In the genomic region with DNA sequence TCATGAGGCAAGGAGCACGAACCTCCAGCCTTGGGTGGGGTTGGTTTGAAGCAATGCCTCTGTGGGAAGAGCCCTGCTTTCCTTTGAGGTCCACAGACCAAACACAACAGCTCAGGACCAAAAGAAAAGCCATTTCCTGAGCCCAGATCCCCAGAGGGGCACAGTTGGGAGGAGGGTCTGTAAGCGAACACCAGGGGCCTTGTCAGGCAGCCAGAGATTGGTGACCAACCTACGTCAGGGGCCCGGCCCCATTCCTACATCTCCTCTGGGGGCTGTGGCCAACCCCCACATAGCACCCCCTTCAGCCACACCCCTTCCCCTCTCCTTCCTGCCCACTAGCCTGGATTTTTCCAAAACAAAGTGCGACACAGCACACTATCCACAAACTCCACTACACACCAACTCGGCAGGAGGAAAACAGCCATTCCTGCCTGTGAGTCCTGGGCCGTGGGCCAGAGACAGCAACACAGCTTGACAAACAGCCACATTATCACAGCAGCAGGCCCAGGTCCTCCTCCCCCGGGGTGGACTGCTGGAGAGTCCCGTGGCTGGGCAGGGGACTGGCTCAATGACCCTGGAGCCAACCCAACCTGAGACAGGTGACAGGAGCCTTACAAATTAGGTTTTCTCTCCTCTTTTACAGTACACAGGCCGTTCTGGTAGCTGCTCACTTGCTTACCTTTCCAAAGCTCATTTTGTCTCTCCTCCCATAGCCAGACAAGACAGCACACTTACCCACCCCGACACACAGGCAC, we compare ENCODE assay signal across 11 cellular contexts.
DNase-seq lines count a peak whose midpoint lies in the region; ATAC-seq and TF ChIP-seq lines count a peak whose summit lies in the region.
"Had no signal": no experiment of that assay in that cellular context is flagged by ENCODE, and none has a peak within 500 bp of the region (broad histone marks: within the 10 kb centered on the region; RNA-seq: fewer than 3 reads in every experiment).

No MANE protein-coding gene starts in this region.

- no peaks in the 10 kb centered on the region for H3K27me3 ChIP-seq in IMR-90 (ENCODE audit: control insufficient read depth, insufficient read depth, low read length)
- H3K27me3 ChIP-seq in lower lobe of right lung (ENCODE audit: low read depth): no peaks in the 10 kb centered on the region
- no peaks in the 10 kb centered on the region for H3K27me3 ChIP-seq in stomach

- no peak overlapping the region for H3K4me3 ChIP-seq in IMR-90 (ENCODE audit: insufficient read depth, low read depth, low read length)
- peak overlapping the region; percentile 36 for H3K4me3 ChIP-seq in lower lobe of right lung
- H3K4me3 ChIP-seq in stomach: peak overlapping the region in 2 of 4 donors; percentile 2 to 3

- in situ Hi-C loops in IMR-90 (cut with MboI; ENCODE audit: low sequenced_read_pairs): loop anchor here (5.0 kb wide), 1 partner anchor 83 kb away; no protein-coding TSS in a partner anchor

- peaks cover 23% of the 10 kb centered on the region for H3K4me1 Mint-ChIP-seq in endothelial cell (ENCODE audit: unreplicated experiment)
- H3K4me1 Mint-ChIP-seq in activated CD4-positive, alpha-beta memory T cell treated with anti-CD3 and anti-CD28 coated beads for 36 hours (ENCODE audit: low read depth): no peaks in the 10 kb centered on the region
- peaks cover 35% of the 10 kb centered on the region for H3K4me1 Mint-ChIP-seq in activated CD4-positive, alpha-beta T cell treated with anti-CD3 and anti-CD28 coated beads, Interleukin-2, amount 10 ng/mL, durations not matched to agents 7 days and 5 days

- intact Hi-C loops in IMR-90 (cut with micrococcal nuclease) (no loop called here), lower lobe of right lung (cut with DNase I) (no loop called here), stomach (cut with DNase I; ENCODE audit: low total_unique reads) (no loop called here)
- intact Hi-C loops in activated CD4-positive, alpha-beta memory T cell treated with anti-CD3 and anti-CD28 coated beads for 36 hours (cut with micrococcal nuclease): loop anchor here (10.0 kb wide), 1 partner anchor 81 kb away; no protein-coding TSS in a partner anchor

- peak overlapping the region; percentile 96 for H3K4ac ChIP-seq in IMR-90 (ENCODE audit: low read depth, low read length)

- H2BK15ac ChIP-seq in IMR-90 (ENCODE audit: low read depth, low read length): peak overlapping the region; percentile 36; the same call in 2 of the 3 replicates

- H3K18ac ChIP-seq in IMR-90 (ENCODE audit: low read depth, low read length): peak overlapping the region; percentile 79

- no peaks in the 10 kb centered on the region for H3K36me3 Mint-ChIP-seq in endothelial cell (ENCODE audit: low read depth, unreplicated experiment)
- H3K36me3 Mint-ChIP-seq in activated CD4-positive, alpha-beta memory T cell treated with anti-CD3 and anti-CD28 coated beads for 36 hours: no peaks in the 10 kb centered on the region
- H3K36me3 Mint-ChIP-seq in activated CD4-positive, alpha-beta T cell treated with anti-CD3 and anti-CD28 coated beads, Interleukin-2, amount 10 ng/mL, durations not matched to agents 7 days and 5 days (ENCODE audit: low read depth): no peaks in the 10 kb centered on the region

- 28% methylated on average over 5 of the region's 11 CpGs; no CpG with 5 or more reads in 1 of the 2 experiments for WGBS in IMR-90 (ENCODE audit: extremely low coverage in 2 of 2, insufficient read length in 1 of 2), 2 experiments
- 9 to 20% (median 18%) methylated on average over 10 to 11 of the region's 11 CpGs for WGBS in stomach, 5 donors

- no TSS peak for BruUV-seq in IMR-90 (replicated peaks; lab: Mats Ljungman, UMichigan)

- POLR2A ChIA-PET in IMR-90 (lab: Charles Lee; ENCODE audit: unreplicated experiment) (no interaction called here), GM10248 (lab: Yijun Ruan, JAX) (no interaction called here)
- POLR2A ChIA-PET in activated CD4-positive, alpha-beta memory T cell treated with anti-CD3 and anti-CD28 coated beads for 36 hours (lab: Charles Lee): no interaction called here
- POLR2A ChIA-PET in activated CD4-positive, alpha-beta T cell treated with anti-CD3 and anti-CD28 coated beads, Interleukin-2, amount 10 ng/mL, durations not matched to agents 7 days and 5 days (lab: Charles Lee): no interaction called here

- H3K36me3 ChIP-seq in IMR-90 (ENCODE audit: control insufficient read depth, insufficient read depth, low read length) (peaks cover 10% of the 10 kb centered on the region), lower lobe of right lung (peaks cover 55% of the 10 kb centered on the region), stomach (peaks cover 0 to 26% (median 8%) of the 10 kb centered on the region in 4 donors)

- H3K9me3 ChIP-seq in IMR-90 (ENCODE audit: control insufficient read depth, insufficient read depth, low read length) (no peaks in the 10 kb centered on the region), lower lobe of right lung (no peaks in the 10 kb centered on the region), stomach (no peaks in the 10 kb centered on the region)

- dilution Hi-C loops in IMR-90 (cut with HindIII; ENCODE audit: low sequenced_read_pairs, unreplicated experiment): no loop called here

- TF ChIP-seq EP300 in stomach (IDR thresholded peaks at IDR 0.05): no peak

- TF ChIP-seq CTCF in IMR-90 (conservative IDR thresholded peaks at IDR 0.05; ENCODE audit: low read depth, low read length) (no peak), endothelial cell (IDR thresholded peaks at IDR 0.05; ENCODE audit: unreplicated experiment) (no peak), lower lobe of right lung (IDR thresholded peaks at IDR 0.05) (no peak), stomach (IDR thresholded peaks at IDR 0.05) (no peak), GM10248 (IDR thresholded peaks at IDR 0.05; ENCODE audit: control extremely low read depth, extremely low read depth, low read depth, missing control alignments) (no peak)

- H3K9me3 Mint-ChIP-seq in endothelial cell (ENCODE audit: unreplicated experiment): no peaks in the 10 kb centered on the region
- no peaks in the 10 kb centered on the region for H3K9me3 Mint-ChIP-seq in activated CD4-positive, alpha-beta memory T cell treated with anti-CD3 and anti-CD28 coated beads for 36 hours
- no peaks in the 10 kb centered on the region for H3K9me3 Mint-ChIP-seq in activated CD4-positive, alpha-beta T cell treated with anti-CD3 and anti-CD28 coated beads, Interleukin-2, amount 10 ng/mL, durations not matched to agents 7 days and 5 days
- H3K9me3 Mint-ChIP-seq: activated CD4-positive, alpha-beta memory T cell treated with anti-CD3 and anti-CD28 coated beads, Interleukin-2, amount 10 ng/mL, durations not matched to agents 7 days and 5 days had no signal

- peak overlapping the region; percentile 26 for H3K9ac ChIP-seq in IMR-90 (ENCODE audit: low read depth, low read length)

- H3K27ac ChIP-seq in IMR-90 (ENCODE audit: insufficient read depth, low read length) (peak overlapping the region; percentile 79), lower lobe of right lung (peak overlapping the region; percentile 87), stomach (peak overlapping the region; percentile 83 to 92 (median 92))

- peak overlapping the region; percentile 73 for H2AK5ac ChIP-seq in IMR-90 (ENCODE audit: low read depth, low read length)

- H2AFZ ChIP-seq in IMR-90 (replicated peaks; ENCODE audit: low read length, poor library complexity): peak overlapping the region; percentile 45

- H3K4me1 ChIP-seq in IMR-90 (ENCODE audit: control insufficient read depth, insufficient read depth, low read length) (peaks cover 45% of the 10 kb centered on the region), lower lobe of right lung (peaks cover 99% of the 10 kb centered on the region), stomach (peaks cover 75 to 100% (median 91%) of the 10 kb centered on the region in 4 donors)

- no peak overlapping the region; the same call in 1 of the 2 replicates for H3K56ac ChIP-seq in IMR-90 (ENCODE audit: extremely low read depth, insufficient read depth, low read length)

- peak overlapping the region; percentile 85 for H2BK5ac ChIP-seq in IMR-90 (ENCODE audit: low read depth, low read length, poor library complexity, severe bottlenecking)

- peaks cover 34% of the 10 kb centered on the region for H3K9me1 ChIP-seq in IMR-90 (ENCODE audit: insufficient read depth, low read length)

- peak overlapping the region; percentile 97 for H3K14ac ChIP-seq in IMR-90 (replicated peaks; ENCODE audit: low read depth, low read length)

- peak overlapping the region; percentile 84 for H2BK20ac ChIP-seq in IMR-90 (ENCODE audit: low read depth, low read length)

- H4K91ac ChIP-seq in IMR-90 (ENCODE audit: insufficient read depth, low read depth, low read length): peak overlapping the region; percentile 93

- H3K23ac ChIP-seq in IMR-90 (ENCODE audit: low read depth, low read length): peak overlapping the region; percentile 79

- peak overlapping the region; percentile 37 for H4K5ac ChIP-seq in IMR-90 (ENCODE audit: low read depth, low read length)

- H4K20me1 ChIP-seq in IMR-90 (ENCODE audit: insufficient read depth, low read length): peaks cover 8% of the 10 kb centered on the region

- peaks cover 27 to 73% of the 10 kb centered on the region in 2 experiments; a peak in 3 of 4 replicates for H3K79me1 ChIP-seq in IMR-90 (ENCODE audit: low read depth in 1 of 2, low read length in 2 of 2)

- no peak overlapping the region; the same call in 1 of the 2 replicates for H3K4me2 ChIP-seq in IMR-90 (ENCODE audit: low read depth, low read length)

- H3K4me3 Mint-ChIP-seq in endothelial cell (ENCODE audit: unreplicated experiment): no peak overlapping the region
- H3K4me3 Mint-ChIP-seq in activated CD4-positive, alpha-beta memory T cell treated with anti-CD3 and anti-CD28 coated beads for 36 hours: no peak overlapping the region
- no peak overlapping the region for H3K4me3 Mint-ChIP-seq in activated CD4-positive, alpha-beta T cell treated with anti-CD3 and anti-CD28 coated beads, Interleukin-2, amount 10 ng/mL, durations not matched to agents 7 days and 5 days
- H3K4me3 Mint-ChIP-seq: activated CD4-positive, alpha-beta memory T cell treated with anti-CD3 and anti-CD28 coated beads, Interleukin-2, amount 10 ng/mL, durations not matched to agents 7 days and 5 days had no signal

- peak overlapping the region; percentile 26 for H2AK9ac ChIP-seq in IMR-90 (replicated peaks; ENCODE audit: low read depth, low read length, poor library complexity)

- no peak for TF ChIP-seq RAD21 in IMR-90 (IDR thresholded peaks at IDR 0.05; ENCODE audit: low read length)

- peak overlapping the region; percentile 44 for H3K27ac Mint-ChIP-seq in endothelial cell (ENCODE audit: unreplicated experiment)
- H3K27ac Mint-ChIP-seq in activated CD4-positive, alpha-beta memory T cell treated with anti-CD3 and anti-CD28 coated beads for 36 hours: no peak overlapping the region
- no peak overlapping the region for H3K27ac Mint-ChIP-seq in activated CD4-positive, alpha-beta T cell treated with anti-CD3 and anti-CD28 coated beads, Interleukin-2, amount 10 ng/mL, durations not matched to agents 7 days and 5 days
- H3K27ac Mint-ChIP-seq: activated CD4-positive, alpha-beta memory T cell treated with anti-CD3 and anti-CD28 coated beads, Interleukin-2, amount 10 ng/mL, durations not matched to agents 7 days and 5 days had no signal

- H3K27me3 Mint-ChIP-seq in endothelial cell (ENCODE audit: unreplicated experiment): peaks cover 16% of the 10 kb centered on the region
- peaks cover 18% of the 10 kb centered on the region for H3K27me3 Mint-ChIP-seq in activated CD4-positive, alpha-beta memory T cell treated with anti-CD3 and anti-CD28 coated beads for 36 hours
- peaks cover 36% of the 10 kb centered on the region for H3K27me3 Mint-ChIP-seq in activated CD4-positive, alpha-beta T cell treated with anti-CD3 and anti-CD28 coated beads, Interleukin-2, amount 10 ng/mL, durations not matched to agents 7 days and 5 days

- ATAC-seq in IMR-90 (ENCODE audit: low read depth) (peak; percentile 6), lower lobe of right lung (peak; percentile 1 to 4)

- DNase-seq in IMR-90 (peak; percentile 72), endothelial cell (ENCODE audit: low spot score) (no peak), lower lobe of right lung (peak; percentile 75), stomach (peak; percentile 81), GM10248 (ENCODE audit: extremely low spot score) (no peak), HT-29 (ENCODE audit: low spot score) (no peak)
- no peak for DNase-seq in activated CD4-positive, alpha-beta memory T cell treated with anti-CD3 and anti-CD28 coated beads for 36 hours
- DNase-seq in activated CD4-positive, alpha-beta T cell treated with anti-CD3 and anti-CD28 coated beads, Interleukin-2, amount 10 ng/mL, durations not matched to agents 7 days and 5 days: no peak
- DNase-seq: activated CD4-positive, alpha-beta memory T cell treated with anti-CD3 and anti-CD28 coated beads, Interleukin-2, amount 10 ng/mL, durations not matched to agents 7 days and 5 days; NK-92 treated with Interleukin-12 subunit alpha and Interleukin-12 subunit beta, amount 100 ng/mL, for 24 hours; stimulated activated CD4-positive, alpha-beta T cell treated with anti-CD3 and anti-CD28 coated beads, Interleukin-15, amount 100 ng/mL, for 24 hours had no signal

- H2BK120ac ChIP-seq in IMR-90 (ENCODE audit: low read depth, low read length): peak overlapping the region; percentile 92

- peak overlapping the region; percentile 20 to 89 for H4K8ac ChIP-seq in IMR-90 (ENCODE audit: low read depth in 2 of 2, low read length in 2 of 2)

- CTCF ChIA-PET in IMR-90 (lab: Yijun Ruan, JAX): interaction anchor here (0.6 kb wide), 2 partner anchors 10 to 578 kb away, joined by 3 read pairs; no protein-coding TSS in a partner anchor
- CTCF ChIA-PET in GM10248 (lab: Yijun Ruan, JAX): no interaction called here
- CTCF ChIA-PET in activated CD4-positive, alpha-beta memory T cell treated with anti-CD3 and anti-CD28 coated beads for 36 hours (lab: Charles Lee): interaction anchor here (1.4 kb wide), 1 partner anchor 17 kb away, joined by 3 read pairs; no protein-coding TSS in a partner anchor
- CTCF ChIA-PET in activated CD4-positive, alpha-beta T cell treated with anti-CD3 and anti-CD28 coated beads, Interleukin-2, amount 10 ng/mL, durations not matched to agents 7 days and 5 days (lab: Charles Lee): no interaction called here

- TF ChIP-seq POLR2A in IMR-90 (IDR thresholded peaks at IDR 0.05; ENCODE audit: low read depth, low read length): no peak
- no peak for TF ChIP-seq POLR2A in stomach (IDR thresholded peaks at IDR 0.05)

Comparison
In these comparisons a context has a peak if more than half of its experiments do, and no peak if none do; other contexts are left out.
1. DNase-seq: peak in IMR-90 (single experiment), lower lobe of right lung (single experiment) and stomach (single experiment); none in endothelial cell (single experiment), GM10248 (single experiment), HT-29 (single experiment), activated CD4-positive, alpha-beta memory T cell treated with anti-CD3 and anti-CD28 coated beads for 36 hours (single experiment) and activated CD4-positive, alpha-beta T cell treated with anti-CD3 and anti-CD28 coated beads, Interleukin-2, amount 10 ng/mL, durations not matched to agents 7 days and 5 days (single experiment).
2. CTCF ChIA-PET loops: an anchor here in IMR-90 (0.6 kb wide) and activated CD4-positive, alpha-beta memory T cell treated with anti-CD3 and anti-CD28 coated beads for 36 hours (1.4 kb wide); none called in GM10248 and activated CD4-positive, alpha-beta T cell treated with anti-CD3 and anti-CD28 coated beads, Interleukin-2, amount 10 ng/mL, durations not matched to agents 7 days and 5 days.
3. Peak in every context shown above with its lines, with median percentiles within 50 percentile points of each other: H3K27ac ChIP-seq.